1 cellular context compared by ENCODE assay signal in the genomic region with DNA sequence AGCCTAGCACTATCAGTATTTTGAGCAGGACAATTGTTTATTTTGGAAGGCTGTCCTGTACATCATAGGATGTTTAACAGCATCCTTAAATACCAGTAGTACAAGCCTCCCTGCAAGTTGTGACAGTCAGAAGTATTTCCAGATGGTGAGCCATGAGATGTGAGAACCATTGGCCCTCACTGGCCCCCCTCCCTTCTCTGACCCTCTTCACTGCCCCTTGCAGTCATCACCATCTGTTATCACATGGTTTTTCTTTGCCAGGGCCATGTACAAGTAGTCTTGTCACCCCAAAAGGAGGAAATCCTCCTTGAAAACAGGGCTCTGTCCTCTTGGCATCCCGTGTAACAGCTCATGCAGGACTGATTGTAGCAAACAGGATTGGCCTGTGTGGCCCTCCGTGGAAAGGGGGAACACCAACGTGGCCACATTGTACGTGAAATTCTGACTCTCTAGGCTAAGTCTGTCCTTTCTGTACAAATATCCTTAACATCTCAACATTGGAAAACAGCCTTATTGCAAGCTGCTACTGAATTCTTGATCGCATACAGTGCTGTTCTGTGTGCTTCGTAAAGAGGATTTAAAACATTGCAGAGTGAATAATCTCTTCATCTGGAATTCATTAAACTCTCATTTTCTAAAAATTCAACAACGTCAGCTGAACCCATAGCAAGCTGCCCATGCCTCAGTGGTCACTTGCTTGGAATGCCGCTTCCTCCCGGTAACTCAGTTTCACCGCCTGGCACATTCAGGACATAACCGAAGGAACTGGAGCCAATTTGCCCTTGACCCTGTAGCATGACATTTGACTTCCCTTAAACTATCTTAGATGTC.
TF ChIP-seq lines count a peak whose summit lies in the region.

No MANE protein-coding gene starts in this region.

TF ChIP-seq in SK-N-SH treated with all-trans-retinoic acid at 6 μM for 48 hours, 23 proteins besides CTCF, POLR2A, EP300 and RAD21:
- TF ChIP-seq, protein P1, sequence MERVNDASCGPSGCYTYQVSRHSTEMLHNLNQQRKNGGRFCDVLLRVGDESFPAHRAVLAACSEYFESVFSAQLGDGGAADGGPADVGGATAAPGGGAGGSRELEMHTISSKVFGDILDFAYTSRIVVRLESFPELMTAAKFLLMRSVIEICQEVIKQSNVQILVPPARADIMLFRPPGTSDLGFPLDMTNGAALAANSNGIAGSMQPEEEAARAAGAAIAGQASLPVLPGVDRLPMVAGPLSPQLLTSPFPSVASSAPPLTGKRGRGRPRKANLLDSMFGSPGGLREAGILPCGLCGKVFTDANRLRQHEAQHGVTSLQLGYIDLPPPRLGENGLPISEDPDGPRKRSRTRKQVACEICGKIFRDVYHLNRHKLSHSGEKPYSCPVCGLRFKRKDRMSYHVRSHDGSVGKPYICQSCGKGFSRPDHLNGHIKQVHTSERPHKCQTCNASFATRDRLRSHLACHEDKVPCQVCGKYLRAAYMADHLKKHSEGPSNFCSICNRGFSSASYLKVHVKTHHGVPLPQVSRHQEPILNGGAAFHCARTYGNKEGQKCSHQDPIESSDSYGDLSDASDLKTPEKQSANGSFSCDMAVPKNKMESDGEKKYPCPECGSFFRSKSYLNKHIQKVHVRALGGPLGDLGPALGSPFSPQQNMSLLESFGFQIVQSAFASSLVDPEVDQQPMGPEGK (CRISPR knock-in tag; IDR thresholded peaks at IDR 0.05; ENCODE audit: borderline replicate concordance): no peak
- TF ChIP-seq ZNF70 (CRISPR knock-in tag; IDR thresholded peaks at IDR 0.05): no peak
- TF ChIP-seq CSDC2 (CRISPR knock-in tag; IDR thresholded peaks at IDR 0.05): no peak
- no peak for TF ChIP-seq TOX (CRISPR knock-in tag; IDR thresholded peaks at IDR 0.05; ENCODE audit: borderline replicate concordance)
- TF ChIP-seq BACH2 (CRISPR knock-in tag; IDR thresholded peaks at IDR 0.05; ENCODE audit: borderline replicate concordance): no peak
- TF ChIP-seq ZFP30 (CRISPR knock-in tag; IDR thresholded peaks at IDR 0.05): no peak
